1 cellular context compared by ENCODE assay signal in the genomic region with DNA sequence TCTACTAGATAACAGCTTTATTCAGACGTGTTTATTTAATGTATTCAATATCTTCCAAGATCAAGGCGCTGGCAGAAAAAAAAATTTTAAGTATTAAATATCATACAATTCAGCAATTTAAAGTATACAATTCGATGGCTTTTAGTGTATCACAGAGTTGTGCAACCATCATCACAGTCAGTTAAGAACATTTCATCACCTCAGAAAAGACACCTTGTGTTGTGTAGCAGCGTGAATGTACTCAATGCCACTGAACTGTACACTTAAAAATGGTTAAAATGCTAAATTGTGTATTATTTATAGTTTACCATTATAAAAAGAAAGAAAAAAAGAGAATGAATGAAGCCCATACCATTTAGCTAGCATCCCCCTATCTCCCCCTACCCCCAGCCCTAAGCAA.
TF ChIP-seq lines count a peak whose summit lies in the region.

No MANE protein-coding gene starts in this region.

TF ChIP-seq in endothelial cell of umbilical vein, 7 proteins besides CTCF, POLR2A, EP300 and RAD21 (continued from another document):
- no peak for TF ChIP-seq MYC (IDR thresholded peaks at IDR 0.05; ENCODE audit: low read depth, low read length)
